8 cellular contexts compared by ENCODE assay signal in genomic region chr6:73309784-73310502, GRCh38. TPM values are rescaled to one million over a fixed set of nuclear protein-coding genes. Genes with fewer than 3 reads are reported as not detected.
DNase-seq lines count a peak whose midpoint lies in the region; ATAC-seq and TF ChIP-seq lines count a peak whose summit lies in the region.

No MANE protein-coding gene starts in this region.

- H3K9me3 ChIP-seq in liver (ENCODE audit: control insufficient read depth in 4 of 4, low read length in 3 of 4) = no peaks in the 10 kb centered on the region

- TF ChIP-seq RAD21 in liver (IDR thresholded peaks at IDR 0.05) = no peak

- H3K4me1 ChIP-seq in liver (ENCODE audit: control insufficient read depth in 4 of 4, insufficient read depth in 4 of 4, low read length in 3 of 4) = peaks cover 3 to 9% (median 7%) of the 10 kb centered on the region in 4 donors

- TF ChIP-seq CTCF in coronary artery (IDR thresholded peaks at IDR 0.05) (peak; percentile 42), liver (IDR thresholded peaks at IDR 0.05; ENCODE audit: low read depth, low read length, missing input control) (no peak)

- H3K4me3 ChIP-seq in coronary artery (peak overlapping the region; percentile 90), liver (ENCODE audit: low read depth in 1 of 3, low read length in 3 of 3) (peak overlapping the region; percentile 15 to 55 (median 51))

- no peaks in the 10 kb centered on the region for H3K27me3 ChIP-seq in liver (ENCODE audit: control insufficient read depth in 4 of 4, insufficient read depth in 4 of 4, low read length in 3 of 4)

- 3% methylated on average over 59 of the region's 59 CpGs for WGBS in liver

- DNase-seq in 8988T (peak; percentile 65), NCI-H2107 treated with DMSO at 0.1 percent for 48 hours (lab: John Stamatoyannopoulos, UW; ENCODE audit: unreplicated experiment) (peak; percentile 52), coronary artery (ENCODE audit: low spot score) (no peak)
- DNase-seq in activated CD4-positive, alpha-beta T cell treated with anti-CD3 and anti-CD28 coated beads for 1 hour = peak; percentile 20
- peak in 2 of 3 donors; percentile 24 to 38 for DNase-seq in stimulated activated CD4-positive, alpha-beta T cell treated with anti-CD3 and anti-CD28 coated beads, TNF-alpha, amount 100 ng/mL, for 1 hour (ENCODE audit: low read depth in 3 of 3, low spot score in 1 of 3)

- H3K27ac ChIP-seq in coronary artery (peak overlapping the region; percentile 28 to 74), liver (ENCODE audit: low read depth in 1 of 2, low read length in 2 of 2) (no peak overlapping the region)

- ATAC-seq in GM18499 (IDR thresholded peaks at IDR 0.05; ENCODE audit: insufficient read depth, unreplicated experiment) (peak; percentile 94), HG02870 (IDR thresholded peaks at IDR 0.05; ENCODE audit: unreplicated experiment) (peak; percentile 98)

- H3K36me3 ChIP-seq in liver (ENCODE audit: control insufficient read depth in 4 of 4, insufficient read depth in 3 of 4, low read depth in 1 of 4, low read length in 3 of 4) = no peaks in the 10 kb centered on the region

- no peak overlapping the region for H3K9ac ChIP-seq in liver (ENCODE audit: low read depth in 1 of 2, low read length in 2 of 2)

TF ChIP-seq in liver, 16 proteins besides CTCF, POLR2A, EP300 and RAD21:
- TF ChIP-seq SP1 (IDR thresholded peaks at IDR 0.05) (no peak), JUND (IDR thresholded peaks at IDR 0.05) (no peak), ZBTB33 (IDR thresholded peaks at IDR 0.05) (no peak), NR2F2 (IDR thresholded peaks at IDR 0.05) (no peak), RXRA (IDR thresholded peaks at IDR 0.05) (no peak), FOXA1 (IDR thresholded peaks at IDR 0.05) (no peak), FOXA2 (IDR thresholded peaks at IDR 0.05) (no peak), YY1 (IDR thresholded peaks at IDR 0.05) (no peak), HNF4A (conservative IDR thresholded peaks at IDR 0.05) (no peak), EGR1 (IDR thresholded peaks at IDR 0.05; ENCODE audit: low read depth in 2 of 2) (no peak), GABPA (IDR thresholded peaks at IDR 0.05 in 1 of 2, conservative IDR thresholded peaks at IDR 0.05 in 1 of 2) (no peak), TAF1 (conservative IDR thresholded peaks at IDR 0.05) (no peak), HNF4G (IDR thresholded peaks at IDR 0.05) (no peak)
- TF ChIP-seq, protein P1, sequence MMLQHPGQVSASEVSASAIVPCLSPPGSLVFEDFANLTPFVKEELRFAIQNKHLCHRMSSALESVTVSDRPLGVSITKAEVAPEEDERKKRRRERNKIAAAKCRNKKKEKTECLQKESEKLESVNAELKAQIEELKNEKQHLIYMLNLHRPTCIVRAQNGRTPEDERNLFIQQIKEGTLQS (IDR thresholded peaks at IDR 0.05) = no peak
- TF ChIP-seq, protein P2, sequence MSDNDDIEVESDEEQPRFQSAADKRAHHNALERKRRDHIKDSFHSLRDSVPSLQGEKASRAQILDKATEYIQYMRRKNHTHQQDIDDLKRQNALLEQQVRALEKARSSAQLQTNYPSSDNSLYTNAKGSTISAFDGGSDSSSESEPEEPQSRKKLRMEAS (IDR thresholded peaks at IDR 0.05) = no peak
- TF ChIP-seq, protein P3, sequence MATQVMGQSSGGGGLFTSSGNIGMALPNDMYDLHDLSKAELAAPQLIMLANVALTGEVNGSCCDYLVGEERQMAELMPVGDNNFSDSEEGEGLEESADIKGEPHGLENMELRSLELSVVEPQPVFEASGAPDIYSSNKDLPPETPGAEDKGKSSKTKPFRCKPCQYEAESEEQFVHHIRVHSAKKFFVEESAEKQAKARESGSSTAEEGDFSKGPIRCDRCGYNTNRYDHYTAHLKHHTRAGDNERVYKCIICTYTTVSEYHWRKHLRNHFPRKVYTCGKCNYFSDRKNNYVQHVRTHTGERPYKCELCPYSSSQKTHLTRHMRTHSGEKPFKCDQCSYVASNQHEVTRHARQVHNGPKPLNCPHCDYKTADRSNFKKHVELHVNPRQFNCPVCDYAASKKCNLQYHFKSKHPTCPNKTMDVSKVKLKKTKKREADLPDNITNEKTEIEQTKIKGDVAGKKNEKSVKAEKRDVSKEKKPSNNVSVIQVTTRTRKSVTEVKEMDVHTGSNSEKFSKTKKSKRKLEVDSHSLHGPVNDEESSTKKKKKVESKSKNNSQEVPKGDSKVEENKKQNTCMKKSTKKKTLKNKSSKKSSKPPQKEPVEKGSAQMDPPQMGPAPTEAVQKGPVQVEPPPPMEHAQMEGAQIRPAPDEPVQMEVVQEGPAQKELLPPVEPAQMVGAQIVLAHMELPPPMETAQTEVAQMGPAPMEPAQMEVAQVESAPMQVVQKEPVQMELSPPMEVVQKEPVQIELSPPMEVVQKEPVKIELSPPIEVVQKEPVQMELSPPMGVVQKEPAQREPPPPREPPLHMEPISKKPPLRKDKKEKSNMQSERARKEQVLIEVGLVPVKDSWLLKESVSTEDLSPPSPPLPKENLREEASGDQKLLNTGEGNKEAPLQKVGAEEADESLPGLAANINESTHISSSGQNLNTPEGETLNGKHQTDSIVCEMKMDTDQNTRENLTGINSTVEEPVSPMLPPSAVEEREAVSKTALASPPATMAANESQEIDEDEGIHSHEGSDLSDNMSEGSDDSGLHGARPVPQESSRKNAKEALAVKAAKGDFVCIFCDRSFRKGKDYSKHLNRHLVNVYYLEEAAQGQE (IDR thresholded peaks at IDR 0.05) = no peak

RNA-seq across cellular contexts. Expression of gene DPPA5, which starts 44.1 kb away (rescaled TPM):
- total RNA-seq in liver = not detected
- polyA plus RNA-seq in liver = not detected

RNA-seq across cellular contexts. Expression of gene KHDC1, which starts 46.9 kb away (rescaled TPM):
- total RNA-seq in liver = under 1 TPM; 0.25 to 0.42 TPM
- under 1 TPM in 1 of 2 donors, not detected in 1; 0.16 TPM for polyA plus RNA-seq in liver

RNA-seq across cellular contexts. Expression of gene KHDC3L, which starts 52.5 kb away (rescaled TPM):
- total RNA-seq in liver = not detected
- not detected for polyA plus RNA-seq in liver

RNA-seq across cellular contexts. Expression of gene OOEP, which starts 59.8 kb away (rescaled TPM):
- total RNA-seq in liver = not detected
- under 1 TPM; 0.06 to 0.22 TPM for polyA plus RNA-seq in liver

Comparison
In these comparisons a context has a peak if more than half of its experiments do, and no peak if none do; other contexts are left out.
1. H3K27ac ChIP-seq: peak in coronary artery (2 of 2); none in liver (0 of 2).